Comparison of ENCODE assay signal across 9 cellular contexts in the genomic region with DNA sequence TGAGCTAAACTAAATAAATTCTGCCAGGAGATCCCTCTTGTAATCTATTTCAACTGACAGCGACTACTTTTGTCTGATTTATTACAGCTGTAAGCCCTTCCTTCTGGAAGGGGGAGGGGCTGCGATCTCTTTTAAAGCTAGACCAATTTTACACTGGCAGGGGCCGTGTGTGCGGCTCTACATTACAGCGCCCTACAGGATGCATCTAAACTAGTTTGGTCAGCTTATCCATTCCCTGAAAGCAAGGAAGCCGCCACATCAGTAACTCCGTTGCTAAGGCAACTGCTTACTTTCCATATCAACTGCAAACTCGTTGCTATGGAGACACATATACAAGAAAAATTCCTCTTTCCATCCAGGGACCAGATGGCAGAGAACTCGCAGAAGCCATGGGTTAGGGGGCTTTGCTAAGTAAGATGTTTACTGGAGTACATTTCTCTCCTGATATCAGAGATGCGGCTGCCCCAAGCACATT. TPM values are rescaled to one million over a fixed set of nuclear protein-coding genes. Genes with fewer than 3 reads are reported as not detected.
DNase-seq lines count a peak whose midpoint lies in the region; ATAC-seq and TF ChIP-seq lines count a peak whose summit lies in the region.
"Had no signal": no experiment of that assay in that cellular context is flagged by ENCODE, and none has a peak within 500 bp of the region (broad histone marks: within the 10 kb centered on the region; RNA-seq: fewer than 3 reads in every experiment).

No MANE protein-coding gene starts in this region.

- no peaks in the 10 kb centered on the region for H3K9me3 ChIP-seq in fibroblast of lung (ENCODE audit: control insufficient read depth, insufficient read depth, low read depth, low read length)

- H3K4me2 ChIP-seq in fibroblast of lung (ENCODE audit: extremely low read depth, insufficient read depth, low read length) = no peak overlapping the region

- H3K4me3 ChIP-seq in fibroblast of lung (replicated peaks in 1 of 4; ENCODE audit: control extremely low read depth in 1 of 4, insufficient read depth in 1 of 4, low read depth in 3 of 4, low read length in 4 of 4) = no peak overlapping the region

- peak overlapping the region; percentile 15 for H3K27ac ChIP-seq in fibroblast of lung (ENCODE audit: insufficient read depth, low read length)

- no peak overlapping the region for H3K9ac ChIP-seq in fibroblast of lung (ENCODE audit: insufficient read depth, low read length)

- no peaks in the 10 kb centered on the region for H3K36me3 ChIP-seq in fibroblast of lung (ENCODE audit: control insufficient read depth, insufficient read depth, low read length)

- peaks cover 2% of the 10 kb centered on the region for H3K4me1 ChIP-seq in fibroblast of lung (ENCODE audit: control insufficient read depth, extremely low read depth, insufficient read depth, low read length)

- TF ChIP-seq CTCF in fibroblast of lung (conservative IDR thresholded peaks at IDR 0.05 in 1 of 2, IDR thresholded peaks at IDR 0.05 in 1 of 2; ENCODE audit: low read depth in 1 of 2, low read length in 2 of 2) = no peak

- DNase-seq in GM03348 (ENCODE audit: low spot score) = peak; percentile 38
- peak; percentile 50 for DNase-seq in NCI-H69 (lab: John Stamatoyannopoulos, UW)
- DNase-seq in fibroblast of lung (ENCODE audit: low read depth in 2 of 2) = peak; percentile 87 to 89
- DNase-seq in occipital lobe (lab: John Stamatoyannopoulos, UW) = peak; percentile 38
- no peak for DNase-seq in ACHN
- DNase-seq in NCI-H1930 (lab: John Stamatoyannopoulos, UW) = no peak
- no peak for DNase-seq in activated gamma-delta T cell treated with Interleukin-2 at 50 U/mL for 16 hours

- no peaks in the 10 kb centered on the region for H3K79me2 ChIP-seq in fibroblast of lung (ENCODE audit: control insufficient read depth, insufficient read depth, low read length)

- H4K20me1 ChIP-seq in fibroblast of lung (ENCODE audit: control insufficient read depth, extremely low read depth, insufficient read depth, low read length) = no peaks in the 10 kb centered on the region

- no peaks in the 10 kb centered on the region for H3K27me3 ChIP-seq in fibroblast of lung (ENCODE audit: control insufficient read depth, insufficient read depth, low read length)

- no peak overlapping the region for H2AFZ ChIP-seq in fibroblast of lung (ENCODE audit: low read length)

- no peak for ATAC-seq in HG03342 (IDR thresholded peaks at IDR 0.05; ENCODE audit: unreplicated experiment)
- ATAC-seq: HCT116 had no signal

- in situ Hi-C loops in ACHN (cut with HindIII; ENCODE audit: low pct_ligation_motif_present, low pct_unique_long_range_greater_than_20kb, low sequenced_read_pairs) = no loop called here

RNA-seq across cellular contexts. Expression of a gene that starts 17.4 kb away (rescaled TPM):
- 27.5 and 27.9 TPM in 2 replicates for total RNA-seq in fibroblast of lung
- polyA plus RNA-seq in fibroblast of lung = 22.5 and 33.3 TPM in 2 replicates
- polyA plus RNA-seq in fibroblast of lung (2012) = 14.4 and 26.1 TPM in 2 replicates
- polyA minus RNA-seq in fibroblast of lung (ENCODE audit: low replicate concordance) = 118 and 136 TPM in 2 replicates
- total RNA-seq in occipital lobe = 36.8 TPM

Comparison
In these comparisons a context has a peak if more than half of its experiments do, and no peak if none do; other contexts are left out.
1. DNase-seq: peak in GM03348 (single experiment), NCI-H69 (single experiment), fibroblast of lung (2 of 2) and occipital lobe (single experiment); none in ACHN (single experiment), NCI-H1930 (0 of 2) and activated gamma-delta T cell treated with Interleukin-2 at 50 U/mL for 16 hours (single experiment).